In genomic region chr9:131021785-131022184, GRCh38 we compare ENCODE assay signal across 1 cellular context.
TF ChIP-seq lines count a peak whose summit lies in the region.

No MANE protein-coding gene starts in this region.

TF ChIP-seq in K562, 482 proteins besides CTCF, POLR2A, EP300 and RAD21:
- 0 out of 2 replicates have a peak, but pooled peaks have one; percentile 5 for TF ChIP-seq E2F1 (CRISPR knock-in tag; IDR thresholded peaks at IDR 0.05)
- no peak for TF ChIP-seq ATF3 (IDR thresholded peaks at IDR 0.05)
- 0 out of 2 replicates have a peak, but pooled peaks have one; percentile 26 for TF ChIP-seq ATF3 (CRISPR knock-in tag; conservative IDR thresholded peaks at IDR 0.05)
- TF ChIP-seq STAT6 (CRISPR knock-in tag; IDR thresholded peaks at IDR 0.05), result 0 out of 2 replicates have a peak, but pooled peaks have one; percentile 74
- no peak for TF ChIP-seq ARID4B (CRISPR knock-in tag; IDR thresholded peaks at IDR 0.05)
